27 cellular contexts compared by ENCODE assay signal in the genomic region with DNA sequence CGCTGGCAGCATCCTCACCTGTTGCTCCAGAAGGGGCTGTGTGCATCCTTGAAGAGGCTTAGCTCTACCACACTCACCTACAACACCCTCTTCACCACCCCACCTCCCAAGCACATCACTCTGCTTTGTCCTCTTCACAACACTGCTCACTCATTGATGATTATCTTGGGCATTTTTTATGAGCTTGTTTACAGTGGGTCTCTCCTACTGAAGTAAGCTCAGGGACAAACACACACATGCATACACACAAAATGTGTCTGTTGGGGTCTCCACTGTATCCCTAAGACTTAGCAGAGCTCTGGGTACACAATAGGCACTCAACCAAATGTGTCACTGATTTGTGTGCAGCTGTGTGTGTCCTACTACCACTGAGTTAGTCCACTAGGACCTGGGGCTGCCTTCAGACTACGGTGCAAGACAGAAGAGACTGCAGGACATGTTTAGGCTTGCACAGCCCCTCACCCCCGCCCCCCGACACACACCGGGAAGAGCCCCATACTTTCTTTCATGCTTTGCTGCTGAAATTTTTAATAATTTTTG. TPM values are rescaled to one million over a fixed set of nuclear protein-coding genes. Genes with fewer than 3 reads are reported as not detected.
"Had no signal": no experiment of that assay in that cellular context is flagged by ENCODE, and none has a peak within 500 bp of the region (broad histone marks: within the 10 kb centered on the region; RNA-seq: fewer than 3 reads in every experiment).

No MANE protein-coding gene starts in this region.

- H3K9ac ChIP-seq: SK-N-SH had no signal

- H3K4me3 Mint-ChIP-seq: activated CD4-positive, alpha-beta T cell treated with anti-CD3 and anti-CD28 coated beads, Interleukin-2, amount 10 ng/mL, durations not matched to agents 24 days and 14 days; activated CD8-positive, alpha-beta T cell treated with anti-CD3 and anti-CD28 coated beads, Interleukin-2, amount 10 ng/mL, durations not matched to agents 7 days and 5 days; activated naive CD4-positive, alpha-beta T cell treated with anti-CD3 and anti-CD28 coated beads for 36 hours; activated T-cell treated with anti-CD3 and anti-CD28 coated beads, Interleukin-2, amount 50 U/mL, for 4 hours; activated T-helper 1 cell treated with anti-CD3 and anti-CD28 coated beads, Interleukin-12 subunit alpha, Interleukin-12 subunit beta, Interleukin-2, Interleukin-4 antibody, amounts not matched to agents 30 ng/mL and 10 ng/mL and 1 ng/mL, durations not matched to agents 14 hours and 24 hours and 36 hours; T-helper 1 cell treated with Interleukin-12 subunit alpha and Interleukin-12 subunit beta and Interleukin-4 antibody, amounts not matched to agents 30 μg/mL and 1 μg/mL, for 36 hours; T-helper 2 cell treated with Interferon-gamma antibody and Interleukin-4, amounts not matched to agents 5 μg/mL and 100 μg/mL, for 36 hours had no signal

- H3K36me3 ChIP-seq: breast epithelium, Peyer's patch had no signal

- H3K9me3 ChIP-seq: breast epithelium, Peyer's patch, SJSA1, SK-N-SH had no signal

- H3K4me1 Mint-ChIP-seq: activated CD4-positive, alpha-beta T cell treated with anti-CD3 and anti-CD28 coated beads, Interleukin-2, amount 10 ng/mL, durations not matched to agents 24 days and 14 days had no signal

- FAIRE-seq: TTC549 had no signal

- H3K4me1 ChIP-seq: breast epithelium, Peyer's patch had no signal

- DNase-seq: activated CD4-positive, alpha-beta T cell treated with anti-CD3 and anti-CD28 coated beads, Interleukin-2, amount 10 ng/mL, durations not matched to agents 24 days and 14 days; activated CD4-positive, alpha-beta T cell treated with anti-CD3 and anti-CD28 coated beads, Interleukin-2, amount 50 U/mL, for 48 hours; activated CD8-positive, alpha-beta T cell treated with anti-CD3 and anti-CD28 coated beads, Interleukin-2, amount 10 ng/mL, durations not matched to agents 7 days and 5 days; activated gamma-delta T cell treated with Interleukin-2 at 50 U/mL for 16 hours; activated naive CD4-positive, alpha-beta T cell treated with anti-CD3 and anti-CD28 coated beads for 36 hours; activated T-cell treated with anti-CD3 and anti-CD28 coated beads for 4 hours; activated T-cell treated with anti-CD3 and anti-CD28 coated beads, Interleukin-2, amount 50 U/mL, for 4 hours; amniotic stem cell; aorta; NCI-H1092 treated with DMSO at 0.1 percent for 48 hours; NCI-H1417; NCI-H187 treated with DMSO at 0.1 percent for 48 hours; NCI-H2081; NCI-H345; NCI-H524 treated with DMSO at 0.1 percent for 48 hours; PC-3; Peyer's patch; RPMI8226; SHP77 treated with DMSO at 0.1 percent for 48 hours; SK-N-SH had no signal

- H3K27ac Mint-ChIP-seq: activated CD4-positive, alpha-beta T cell treated with anti-CD3 and anti-CD28 coated beads, Interleukin-2, amount 10 ng/mL, durations not matched to agents 24 days and 14 days; activated CD8-positive, alpha-beta T cell treated with anti-CD3 and anti-CD28 coated beads, Interleukin-2, amount 10 ng/mL, durations not matched to agents 7 days and 5 days; activated naive CD4-positive, alpha-beta T cell treated with anti-CD3 and anti-CD28 coated beads for 36 hours; activated naive CD4-positive, alpha-beta T cell treated with anti-CD3 and anti-CD28 coated beads, Interleukin-2, amount 50 U/mL, for 72 hours; activated T-helper 1 cell treated with anti-CD3 and anti-CD28 coated beads, Interleukin-12 subunit alpha, Interleukin-12 subunit beta, Interleukin-2, Interleukin-4 antibody, amounts not matched to agents 30 ng/mL and 10 ng/mL and 1 ng/mL, durations not matched to agents 14 hours and 24 hours and 36 hours; T-helper 1 cell treated with Interleukin-12 subunit alpha and Interleukin-12 subunit beta and Interleukin-4 antibody, amounts not matched to agents 30 μg/mL and 1 μg/mL, for 36 hours; T-helper 2 cell treated with Interferon-gamma antibody and Interleukin-4, amounts not matched to agents 5 μg/mL and 100 μg/mL, for 36 hours had no signal

- H3K27ac ChIP-seq: breast epithelium, SJSA1 had no signal

- H3K36me3 Mint-ChIP-seq: activated naive CD4-positive, alpha-beta T cell treated with anti-CD3 and anti-CD28 coated beads, Interleukin-2, amount 50 U/mL, for 72 hours had no signal

- ATAC-seq: activated CD8-positive, alpha-beta T cell treated with anti-CD3 and anti-CD28 coated beads, Interleukin-2, amount 10 ng/mL, durations not matched to agents 7 days and 5 days; activated naive CD4-positive, alpha-beta T cell treated with anti-CD3 and anti-CD28 coated beads, Interleukin-2, amount 50 U/mL, for 72 hours; activated T-cell treated with anti-CD3 and anti-CD28 coated beads, Interleukin-2, amount 50 U/mL, for 4 hours; PC-3 had no signal

- H3K9me3 Mint-ChIP-seq: activated CD4-positive, alpha-beta T cell treated with anti-CD3 and anti-CD28 coated beads, Interleukin-2, amount 10 ng/mL, durations not matched to agents 24 days and 14 days; activated naive CD4-positive, alpha-beta T cell treated with anti-CD3 and anti-CD28 coated beads for 36 hours; activated naive CD4-positive, alpha-beta T cell treated with anti-CD3 and anti-CD28 coated beads, Interleukin-2, amount 50 U/mL, for 72 hours; activated T-cell treated with anti-CD3 and anti-CD28 coated beads, Interleukin-2, amount 50 U/mL, for 4 hours; activated T-helper 1 cell treated with anti-CD3 and anti-CD28 coated beads, Interleukin-12 subunit alpha, Interleukin-12 subunit beta, Interleukin-2, Interleukin-4 antibody, amounts not matched to agents 30 ng/mL and 10 ng/mL and 1 ng/mL, durations not matched to agents 14 hours and 24 hours and 36 hours; T-helper 1 cell treated with Interleukin-12 subunit alpha and Interleukin-12 subunit beta and Interleukin-4 antibody, amounts not matched to agents 30 μg/mL and 1 μg/mL, for 36 hours; T-helper 2 cell treated with Interferon-gamma antibody and Interleukin-4, amounts not matched to agents 5 μg/mL and 100 μg/mL, for 36 hours had no signal

- H3K27me3 ChIP-seq: Peyer's patch, SJSA1 had no signal

RNA-seq across cellular contexts. Expression of a gene that starts 1.3 kb away (rescaled TPM):
- total RNA-seq: activated CD4-positive, alpha-beta T cell treated with anti-CD3 and anti-CD28 coated beads, Interleukin-2, amount 10 ng/mL, durations not matched to agents 24 days and 14 days; activated CD8-positive, alpha-beta T cell treated with anti-CD3 and anti-CD28 coated beads, Interleukin-2, amount 10 ng/mL, durations not matched to agents 7 days and 5 days; activated naive CD4-positive, alpha-beta T cell treated with anti-CD3 and anti-CD28 coated beads for 36 hours; activated naive CD4-positive, alpha-beta T cell treated with anti-CD3 and anti-CD28 coated beads, Interleukin-2, amount 50 U/mL, for 72 hours; activated T-helper 1 cell treated with anti-CD3 and anti-CD28 coated beads, Interleukin-12 subunit alpha, Interleukin-12 subunit beta, Interleukin-2, Interleukin-4 antibody, amounts not matched to agents 30 ng/mL and 10 ng/mL and 1 ng/mL, durations not matched to agents 14 hours and 24 hours and 36 hours; PC-3 had no signal
